31 cellular contexts compared by ENCODE assay signal in the genomic region with DNA sequence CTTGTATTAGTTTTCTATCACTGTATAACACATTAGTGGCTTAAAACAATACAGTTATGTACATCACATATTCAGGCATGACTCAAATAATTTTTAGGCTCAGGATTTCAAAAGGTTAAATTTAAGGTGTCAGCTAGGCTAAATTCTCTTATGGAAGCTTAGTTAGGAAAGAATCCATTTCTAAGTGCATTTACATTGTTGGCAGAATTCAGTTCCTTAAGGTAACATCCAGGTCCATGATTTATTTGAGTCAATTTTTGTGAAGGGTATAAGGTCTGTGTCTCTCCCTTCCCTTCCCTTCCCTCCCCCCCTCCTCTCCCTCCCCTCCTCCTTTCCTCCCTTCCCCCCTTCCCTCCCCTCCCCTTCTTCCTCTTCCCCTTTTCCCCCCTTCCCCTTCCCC.
DNase-seq lines count a peak whose midpoint lies in the region; ATAC-seq, FAIRE-seq and TF ChIP-seq lines count a peak whose summit lies in the region.
"Had no signal": no experiment of that assay in that cellular context is flagged by ENCODE, and none has a peak within 500 bp of the region (broad histone marks: within the 10 kb centered on the region; RNA-seq: fewer than 3 reads in every experiment).

No MANE protein-coding gene starts in this region.

- H3K9me1 ChIP-seq in K562 (ENCODE audit: control insufficient read depth, insufficient read depth, low read length) = no peaks in the 10 kb centered on the region

- TF ChIP-seq EP300 in HepG2 (IDR thresholded peaks at IDR 0.05; ENCODE audit: low read depth in 2 of 2, low read length in 2 of 2) (no peak), HepG2 (CRISPR knock-in tag; IDR thresholded peaks at IDR 0.05; ENCODE audit: borderline replicate concordance) (no peak), K562 (IDR thresholded peaks at IDR 0.05; ENCODE audit: low read length) (no peak)

- no peak overlapping the region for H3K4me3 ChIP-seq in HepG2 (replicated peaks in 1 of 3; ENCODE audit: insufficient read depth in 1 of 3, low read depth in 2 of 3, low read length in 3 of 3)
- H3K4me3 ChIP-seq in right lobe of liver = no peak overlapping the region
- no peak overlapping the region for H3K4me3 ChIP-seq in K562
- H3K4me3 ChIP-seq: A549; BLaER1; BLaER1 treated with 17β-estradiol and CSF1 and Interleukin-3, amounts not matched to agents 10 nM and 100 nM had no signal

- FAIRE-seq in HepG2 (lab: Jason Lieb, UNC) = no peak
- FAIRE-seq in K562 (lab: Jason Lieb, UNC) = no peak
- FAIRE-seq: A204.1, A549, D721Med had no signal

- H4K20me1 ChIP-seq in HepG2 (ENCODE audit: insufficient read depth, low read length) (no peaks in the 10 kb centered on the region), K562 (replicated peaks; ENCODE audit: control insufficient read depth, insufficient read depth, low read length) (no peaks in the 10 kb centered on the region)
- H4K20me1 ChIP-seq: BLaER1; BLaER1 treated with 17β-estradiol and CSF1 and Interleukin-3, amounts not matched to agents 10 nM and 100 nM had no signal

- in situ Hi-C loops in HepG2 (cut with HindIII; ENCODE audit: extremely low pct_ligation_motif_present, low pct_unique_long_range_greater_than_20kb) = no loop called here
- in situ Hi-C loops in K562 (cut with MboI) = no loop called here

- TF ChIP-seq RAD21 in HepG2 (CRISPR knock-in tag; IDR thresholded peaks at IDR 0.05) (no peak), K562 (CRISPR knock-in tag; conservative IDR thresholded peaks at IDR 0.05 in 1 of 2, IDR thresholded peaks at IDR 0.05 in 1 of 2) (no peak)

- no TSS peak for BruUV-seq in HepG2 (replicated peaks; lab: Mats Ljungman, UMichigan)
- BruUV-seq in K562 (replicated peaks; lab: Mats Ljungman, UMichigan) = no TSS peak

- ATAC-seq in HepG2 (no peak), right lobe of liver (no peak), K562 (no peak)
- ATAC-seq: A549; CD8-positive, alpha-beta T cell had no signal

- H3K4me2 ChIP-seq in HepG2 (ENCODE audit: low read depth, low read length) (no peak overlapping the region), K562 (ENCODE audit: insufficient read depth, low read length) (no peak overlapping the region)
- H3K4me2 ChIP-seq: A549; BLaER1; BLaER1 treated with 17β-estradiol and CSF1 and Interleukin-3, amounts not matched to agents 10 nM and 100 nM had no signal

- no peaks in the 10 kb centered on the region for H3K4me1 ChIP-seq in HepG2 (ENCODE audit: insufficient read depth, low read length)
- H3K4me1 ChIP-seq in right lobe of liver = no peaks in the 10 kb centered on the region
- no peaks in the 10 kb centered on the region for H3K4me1 ChIP-seq in K562 (replicated peaks in 1 of 2; ENCODE audit: control insufficient read depth in 2 of 2, insufficient read depth in 2 of 2, low read length in 2 of 2)
- H3K4me1 ChIP-seq: A549; BE2C; BLaER1; BLaER1 treated with 17β-estradiol and CSF1 and Interleukin-3, amounts not matched to agents 10 nM and 100 nM; Caco-2 had no signal

- intact Hi-C loops in HepG2 (cut with micrococcal nuclease; ENCODE audit: unreplicated experiment) (no loop called here), right lobe of liver (cut with DNase I) (no loop called here), K562 (cut with micrococcal nuclease) (no loop called here)

- no peaks in the 10 kb centered on the region for H3K79me2 ChIP-seq in HepG2 (ENCODE audit: insufficient read depth, low read length)
- H3K79me2 ChIP-seq in K562 (ENCODE audit: control insufficient read depth, insufficient read depth, low read length) = no peaks in the 10 kb centered on the region

- POLR2A ChIA-PET in HepG2 (lab: Yijun Ruan, JAX) (no interaction called here), K562 (lab: Yijun Ruan, JAX) (no interaction called here)

- H3K9ac ChIP-seq in HepG2 (ENCODE audit: insufficient read depth, low read depth, low read length) (no peak overlapping the region), K562 (ENCODE audit: insufficient read depth in 1 of 2, low read depth in 2 of 2, low read length in 2 of 2) (no peak overlapping the region)
- H3K9ac ChIP-seq: BLaER1; BLaER1 treated with 17β-estradiol and CSF1 and Interleukin-3, amounts not matched to agents 10 nM and 100 nM had no signal

- H3K27me3 ChIP-seq in HepG2 (ENCODE audit: control insufficient read depth in 1 of 2, insufficient read depth in 2 of 2, low read length in 2 of 2) = no peaks in the 10 kb centered on the region
- no peaks in the 10 kb centered on the region for H3K27me3 ChIP-seq in right lobe of liver
- H3K27me3 ChIP-seq in K562 (ENCODE audit: control insufficient read depth in 2 of 2, insufficient read depth in 2 of 2, low read length in 2 of 2) = no peaks in the 10 kb centered on the region
- H3K27me3 ChIP-seq: BE2C; BLaER1; BLaER1 treated with 17β-estradiol and CSF1 and Interleukin-3, amounts not matched to agents 10 nM and 100 nM had no signal

- TF ChIP-seq POLR2A in HepG2 (IDR thresholded peaks at IDR 0.05; ENCODE audit: insufficient read depth in 1 of 2, low read depth in 2 of 2, low read length in 2 of 2) = no peak
- no peak for TF ChIP-seq POLR2A in right lobe of liver (IDR thresholded peaks at IDR 0.05)
- no peak for TF ChIP-seq POLR2A in K562 (conservative IDR thresholded peaks at IDR 0.05)

- H3K27ac ChIP-seq in HepG2 (ENCODE audit: extremely low read length, insufficient read depth, low read length) (no peak overlapping the region), right lobe of liver (no peak overlapping the region), K562 (ENCODE audit: extremely low read depth, low read depth, low read length) (no peak overlapping the region)
- H3K27ac ChIP-seq: 22Rv1; A549; BLaER1; BLaER1 treated with 17β-estradiol and CSF1 and Interleukin-3, amounts not matched to agents 10 nM and 100 nM; C4-2B had no signal

- DNase-seq in HepG2 (ENCODE audit: low spot score) = no peak
- no peak for DNase-seq in right lobe of liver
- DNase-seq in K562 (ENCODE audit: extremely low read depth in 1 of 4, low spot score in 3 of 4) = no peak
- DNase-seq in stimulated activated CD4-positive, alpha-beta T cell treated with anti-CD3 and anti-CD28 coated beads, Interleukin-12 subunit alpha, Interleukin-12 subunit beta, amount 100 ng/mL, for 4 hours = no peak
- DNase-seq: 8988T; ACHN; AML-193; BE2C; C1 segment of cervical spinal cord; Caco-2; Calu3; CD4-positive, alpha-beta memory T cell; CD4-positive, alpha-beta T cell; CD4-positive, CD25-positive, alpha-beta regulatory T cell; CD8-positive, alpha-beta memory T cell; CD8-positive, alpha-beta T cell; COR-L47; DMS 273 treated with DMSO at 0.1 percent for 48 hours; DMS153; DMS53; DMS79; DMS79 treated with DMSO at 0.1 percent for 48 hours; DND-41; EL had no signal

- TF ChIP-seq CTCF in HepG2 (CRISPR knock-in tag; IDR thresholded peaks at IDR 0.05) (no peak), right lobe of liver (IDR thresholded peaks at IDR 0.05) (no peak), K562 (IDR thresholded peaks at IDR 0.05 in 2 of 3, conservative IDR thresholded peaks at IDR 0.05 in 1 of 3; ENCODE audit: insufficient read depth in 2 of 3, low read depth in 1 of 3, low read length in 3 of 3) (no peak)

- no peak overlapping the region for H2AFZ ChIP-seq in HepG2 (ENCODE audit: low read length)
- no peak overlapping the region for H2AFZ ChIP-seq in K562 (ENCODE audit: low read depth, low read length)

- CTCF ChIA-PET in HepG2 (lab: Yijun Ruan, JAX; ENCODE audit: low intra/inter-chr PET ratio, low total read pairs) (no interaction called here), K562 (lab: Yijun Ruan, JAX; ENCODE audit: low intra/inter-chr PET ratio) (no interaction called here)

- H3K36me3 ChIP-seq in HepG2 (replicated peaks in 1 of 2; ENCODE audit: control insufficient read depth in 1 of 2, insufficient read depth in 2 of 2, low read length in 2 of 2) (no peaks in the 10 kb centered on the region), right lobe of liver (no peaks in the 10 kb centered on the region), K562 (ENCODE audit: control insufficient read depth, insufficient read depth, low read length) (no peaks in the 10 kb centered on the region)
- H3K36me3 ChIP-seq: BE2C; BLaER1; BLaER1 treated with 17β-estradiol and CSF1 and Interleukin-3, amounts not matched to agents 10 nM and 100 nM had no signal

- H3K9me3 ChIP-seq in HepG2 (ENCODE audit: low read length) (peaks cover 48% of the 10 kb centered on the region), right lobe of liver (no peaks in the 10 kb centered on the region), K562 (replicated peaks; ENCODE audit: control insufficient read depth, insufficient read depth, low read depth, low read length) (no peaks in the 10 kb centered on the region; the same call in 1 of the 2 replicates)
- H3K9me3 ChIP-seq: A549, BE2C had no signal

TF ChIP-seq in K562, 482 proteins besides CTCF, POLR2A, EP300 and RAD21:
- TF ChIP-seq PCBP2 (IDR thresholded peaks at IDR 0.05; ENCODE audit: low read depth, low read length, poor library complexity, severe bottlenecking) (peak; percentile 59), TAL1 (IDR thresholded peaks at IDR 0.05) (no peak)
